ENCODE assay signal across 19 cellular contexts in genomic region chr4:118120120-118120760, GRCh38.
"Had no signal": no experiment of that assay in that cellular context is flagged by ENCODE, and none has a peak within 500 bp of the region (broad histone marks: within the 10 kb centered on the region; RNA-seq: fewer than 3 reads in every experiment).

No MANE protein-coding gene starts in this region.

- H3K4me3 ChIP-seq: Peyer's patch, SJSA1 had no signal

- H3K27me3 ChIP-seq: Peyer's patch, SJSA1 had no signal

- H3K36me3 ChIP-seq: Peyer's patch, SJSA1 had no signal

- ATAC-seq: activated T-cell treated with anti-CD3 and anti-CD28 coated beads, Interleukin-2, amount 50 U/mL, for 4 hours; SK-N-SH treated with all-trans-retinoic acid at 6 μM for 48 hours had no signal

- H3K4me1 ChIP-seq: Peyer's patch had no signal

- H3K9me3 ChIP-seq: Peyer's patch, SJSA1 had no signal

- FAIRE-seq: astrocyte had no signal

- DNase-seq: activated CD4-positive, alpha-beta T cell treated with anti-CD3 and anti-CD28 coated beads, Interleukin-2, amount 10 ng/mL, durations not matched to agents 24 days and 14 days; activated CD4-positive, alpha-beta T cell treated with anti-CD3 and anti-CD28 coated beads, Interleukin-2, amount 50 U/mL, for 48 hours; activated CD4-positive, CD25-positive, alpha-beta regulatory T cell treated with anti-CD3 and anti-CD28 coated beads, Interleukin-2, amount 50 U/mL, for 72 hours; activated gamma-delta T cell; activated naive CD4-positive, alpha-beta T cell treated with anti-CD3 and anti-CD28 coated beads for 36 hours; activated T-cell treated with anti-CD3 and anti-CD28 coated beads, Interleukin-2, amount 50 U/mL, for 4 hours; amygdala; KBM-7; NCI-H1092; NCI-H1930; NCI-H2107; NCI-H510A treated with DMSO at 0.1 percent for 48 hours; NK-92 treated with Interleukin-12 subunit alpha and Interleukin-12 subunit beta, amount 100 ng/mL, for 24 hours; Peyer's patch; SHP77; SW 1271 had no signal

- H3K27ac ChIP-seq: Peyer's patch, SJSA1 had no signal
